8 cellular contexts compared by ENCODE assay signal in genomic region chr17:7014995-7015586, GRCh38. TPM values are rescaled to one million over a fixed set of nuclear protein-coding genes. Genes with fewer than 3 reads are reported as not detected.
DNase-seq lines count a peak whose midpoint lies in the region; ATAC-seq and TF ChIP-seq lines count a peak whose summit lies in the region.

No MANE protein-coding gene starts in this region.

- H3K27me3 ChIP-seq in BJ (ENCODE audit: control insufficient read depth, insufficient read depth, low read length) (no peaks in the 10 kb centered on the region), HUES6 (ENCODE audit: control insufficient read depth, insufficient read depth, low read length) (no peaks in the 10 kb centered on the region), testis (no peaks in the 10 kb centered on the region)
- no peaks in the 10 kb centered on the region for H3K27me3 ChIP-seq in effector memory CD4-positive, alpha-beta T cell (replicated peaks; ENCODE audit: control insufficient read depth, insufficient read depth, low read length, poor library complexity, severe bottlenecking)

- intact Hi-C loops in testis (cut with DNase I; ENCODE audit: low total_unique reads), result no loop called here

- ATAC-seq in GM19452 (IDR thresholded peaks at IDR 0.05; ENCODE audit: unreplicated experiment), result peak; percentile 16

- H3K36me3 ChIP-seq in BJ (ENCODE audit: control insufficient read depth, insufficient read depth, low read length) (peaks cover 6% of the 10 kb centered on the region), HUES6 (ENCODE audit: control insufficient read depth, insufficient read depth, low read length) (peaks cover 10% of the 10 kb centered on the region), testis (ENCODE audit: low read depth, missing control alignments) (no peaks in the 10 kb centered on the region)
- peaks cover 5% of the 10 kb centered on the region for H3K36me3 ChIP-seq in effector memory CD4-positive, alpha-beta T cell (ENCODE audit: control insufficient read depth, insufficient read depth, low read length)

- H3K4me3 Mint-ChIP-seq in nephron progenitor cell, result peak overlapping the region; percentile 87

- H3K27me3 Mint-ChIP-seq in nephron progenitor cell (ENCODE audit: low read depth, poor library complexity), result no peaks in the 10 kb centered on the region

- WGBS in testis, 2 donors, result 3 to 4% methylated on average over 9 to 28 of the region's 40 CpGs

- TF ChIP-seq CTCF in BJ (IDR thresholded peaks at IDR 0.05; ENCODE audit: insufficient read depth, low read depth, low read length) (no peak), nephron progenitor cell (IDR thresholded peaks at IDR 0.05) (no peak), testis (IDR thresholded peaks at IDR 0.05) (no peak)

- TF ChIP-seq POLR2A in testis (IDR thresholded peaks at IDR 0.05), result peak; percentile 30

- CTCF ChIA-PET in BJ (lab: Yijun Ruan, JAX), result interaction anchor here (0.9 to 2.3 kb wide), 3 partner anchors 101 to 104 kb away, joined by 3 to 8 read pairs (median 6); no protein-coding TSS in a partner anchor

- DNase-seq in BJ (ENCODE audit: low read depth), result no peak
- peak; percentile 68 to 71 for DNase-seq in activated CD4-positive, alpha-beta T cell treated with anti-CD3 and anti-CD28 coated beads, Interleukin-2, amount 50 U/mL, for 4 hours
- peak; percentile 86 to 90 (median 87) for DNase-seq in effector memory CD4-positive, alpha-beta T cell
- no peak for DNase-seq in nephron progenitor cell
- no peak for DNase-seq in testis
- no peak for DNase-seq in GOT3 (lab: John Stamatoyannopoulos, UW)

- H3K9me3 ChIP-seq in HUES6 (ENCODE audit: control insufficient read depth, insufficient read depth, low read depth, low read length), result no peaks in the 10 kb centered on the region
- no peaks in the 10 kb centered on the region for H3K9me3 ChIP-seq in effector memory CD4-positive, alpha-beta T cell (ENCODE audit: control insufficient read depth, low read length)
- H3K9me3 ChIP-seq in testis, result no peaks in the 10 kb centered on the region

- POLR2A ChIA-PET in BJ (lab: Charles Lee), result interaction anchor here (0.6 kb wide), 1 partner anchor 88 kb away, joined by 4 read pairs; no protein-coding TSS in a partner anchor

- peak overlapping the region; percentile 47 for H3K9ac ChIP-seq in HUES6 (ENCODE audit: low read length)

- H3K4me3 ChIP-seq in BJ (ENCODE audit: low read depth, low read length) (peak overlapping the region; percentile 99), HUES6 (ENCODE audit: low read depth, low read length) (peak overlapping the region; percentile 97), testis (peak overlapping the region; percentile 68 to 84)
- H3K4me3 ChIP-seq in effector memory CD4-positive, alpha-beta T cell (ENCODE audit: insufficient read depth, low read depth, low read length, poor library complexity, severe bottlenecking), result peak overlapping the region; percentile 97

- H3K4me1 ChIP-seq in HUES6 (ENCODE audit: control insufficient read depth, insufficient read depth, low read length) (peaks cover 19% of the 10 kb centered on the region), testis (peaks cover 39% of the 10 kb centered on the region)
- peaks cover 44% of the 10 kb centered on the region for H3K4me1 ChIP-seq in effector memory CD4-positive, alpha-beta T cell (ENCODE audit: control insufficient read depth, insufficient read depth, low read length, poor library complexity, severe bottlenecking)

- H3K36me3 Mint-ChIP-seq in nephron progenitor cell (ENCODE audit: low read depth), result no peaks in the 10 kb centered on the region

- H3K4me1 Mint-ChIP-seq in nephron progenitor cell, result peaks cover 92% of the 10 kb centered on the region

- H3K27ac ChIP-seq in HUES6 (ENCODE audit: low read depth, low read length) (0 out of 2 replicates have a peak overlapping the region, but pooled peaks have one; percentile 53), testis (peak overlapping the region; percentile 93 to 97)
- peak overlapping the region; percentile 99 for H3K27ac ChIP-seq in effector memory CD4-positive, alpha-beta T cell (ENCODE audit: insufficient read depth, low read length, poor library complexity, severe bottlenecking)

- H3K9me3 Mint-ChIP-seq in nephron progenitor cell, result no peaks in the 10 kb centered on the region

- H3K27ac Mint-ChIP-seq in nephron progenitor cell, result peak overlapping the region; percentile 85

RNA-seq across cellular contexts. Expression of gene RNASEK, which starts 2.7 kb away (rescaled TPM):
- polyA plus RNA-seq in BJ (2011; rRNA removed), result 362 and 399 TPM in 2 replicates
- polyA minus RNA-seq in BJ (2011; rRNA and poly(A)+ RNA removed), result 75.4 and 87.6 TPM in 2 replicates
- total RNA-seq in testis, result 100 to 1,000 TPM; 208 to 314 TPM
- 317 TPM for polyA plus RNA-seq in testis (ENCODE audit: insufficient read depth, low read depth, low replicate concordance)

RNA-seq across cellular contexts. Expression of gene BCL6B, which starts 7.8 kb away (rescaled TPM):
- polyA plus RNA-seq in BJ (2011; rRNA removed) (not detected in 2 replicates), testis (ENCODE audit: insufficient read depth, low read depth, low replicate concordance) (4.6 TPM)
- not detected in 2 replicates for polyA minus RNA-seq in BJ (2011; rRNA and poly(A)+ RNA removed)
- total RNA-seq in testis, result 1 to 10 TPM; 2.5 to 3.5 TPM

RNA-seq across cellular contexts. Expression of gene ALOX12, which starts 19.2 kb away (rescaled TPM):
- not detected in 2 replicates for polyA plus RNA-seq in BJ (2011; rRNA removed)
- polyA minus RNA-seq in BJ (2011; rRNA and poly(A)+ RNA removed), result not detected in 2 replicates
- under 1 TPM; 0.24 to 0.25 TPM for total RNA-seq in testis
- 0.50 TPM for polyA plus RNA-seq in testis (ENCODE audit: insufficient read depth, low read depth, low replicate concordance)

RNA-seq across cellular contexts. Expression of gene SLC16A13, which starts 20.7 kb away (rescaled TPM):
- polyA plus RNA-seq in BJ (2011; rRNA removed) (1.4 and 2.8 TPM in 2 replicates), testis (ENCODE audit: insufficient read depth, low read depth, low replicate concordance) (2.0 TPM)
- 0.93 and 1.4 TPM in 2 replicates for polyA minus RNA-seq in BJ (2011; rRNA and poly(A)+ RNA removed)
- total RNA-seq in testis, result 1 to 10 TPM; 1.9 to 2.2 TPM

RNA-seq across cellular contexts. Expression of gene SLC16A11, which starts 28.8 kb away (rescaled TPM):
- polyA plus RNA-seq in BJ (2011; rRNA removed) (not detected in 2 replicates), testis (ENCODE audit: insufficient read depth, low read depth, low replicate concordance) (3.0 TPM)
- not detected in 2 replicates for polyA minus RNA-seq in BJ (2011; rRNA and poly(A)+ RNA removed)
- total RNA-seq in testis, result 1 to 10 TPM in 1 of 2 donors, under 1 TPM in 1; 0.55 to 2.0 TPM

Comparison
In these comparisons a context has a peak if more than half of its experiments do, and no peak if none do; other contexts are left out.
1. DNase-seq: peak in activated CD4-positive, alpha-beta T cell treated with anti-CD3 and anti-CD28 coated beads, Interleukin-2, amount 50 U/mL, for 4 hours (2 of 2) and effector memory CD4-positive, alpha-beta T cell (3 of 3); none in BJ (single experiment), nephron progenitor cell (single experiment), testis (single experiment) and GOT3 (single experiment).
2. Peak in every context shown above with its lines, with median percentiles within 50 percentile points of each other: H3K4me3 ChIP-seq and H3K27ac ChIP-seq.